ENCODE assay signal across 16 cellular contexts in the genomic region with DNA sequence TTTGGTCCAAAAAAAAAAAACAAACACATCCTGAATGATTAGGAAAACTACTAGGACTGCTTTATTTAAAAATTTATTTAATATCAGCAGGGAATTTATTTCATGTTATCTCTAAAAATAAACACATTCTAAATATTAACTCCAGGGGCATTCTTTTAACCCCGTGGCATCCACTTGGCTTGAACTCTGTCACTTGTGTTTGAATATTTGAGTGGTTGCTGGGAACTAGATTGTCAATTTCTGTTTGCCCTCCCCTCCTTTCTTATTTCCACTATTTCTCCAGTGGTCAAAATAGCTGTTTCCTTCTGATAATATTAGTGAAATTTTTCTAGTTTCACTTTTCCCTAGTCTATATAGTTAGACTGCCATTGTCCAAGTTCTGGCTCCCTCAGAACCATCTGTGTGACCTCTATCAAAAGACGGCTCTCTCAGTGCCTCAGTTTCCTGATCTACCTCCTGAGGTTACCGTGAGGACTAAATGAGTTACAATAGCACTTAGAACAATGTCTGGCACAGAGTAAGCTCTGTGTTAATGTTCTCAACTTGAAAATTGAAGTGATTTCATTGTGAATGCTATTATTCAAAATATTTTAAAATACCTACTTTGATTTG.
A peak's percentile ranks its signal among the peaks of the same experiment; 100 is the strongest.
DNase-seq lines count a peak whose midpoint lies in the region; ATAC-seq, FAIRE-seq and TF ChIP-seq lines count a peak whose summit lies in the region.
"Had no signal": no experiment of that assay in that cellular context is flagged by ENCODE, and none has a peak within 500 bp of the region (broad histone marks: within the 10 kb centered on the region; RNA-seq: fewer than 3 reads in every experiment).

No MANE protein-coding gene starts in this region.

- H3K27ac ChIP-seq in liver (ENCODE audit: low read depth in 1 of 2, low read length in 2 of 2): peak overlapping the region; percentile 36 to 46
- no peak overlapping the region for H3K27ac ChIP-seq in HepG2 (ENCODE audit: extremely low read length, insufficient read depth, low read length)
- H3K27ac ChIP-seq in endothelial cell of umbilical vein (ENCODE audit: insufficient read depth, low read depth, low read length): no peak overlapping the region
- H3K27ac ChIP-seq: A549, BLaER1 had no signal

- H3K9me3 Mint-ChIP-seq in activated naive CD4-positive, alpha-beta T cell treated with anti-CD3 and anti-CD28 coated beads, Interleukin-2, amount 10 ng/mL, durations not matched to agents 7 days and 5 days: no peaks in the 10 kb centered on the region
- H3K9me3 Mint-ChIP-seq: CD8-positive, alpha-beta memory T cell; GM23338; IgD-negative memory B cell had no signal

- H3K9me1 ChIP-seq in endothelial cell of umbilical vein (replicated peaks; ENCODE audit: control insufficient read depth, extremely low read depth, insufficient read depth, low read length): no peaks in the 10 kb centered on the region

- POLR2A ChIA-PET in HepG2 (lab: Yijun Ruan, JAX): no interaction called here
- POLR2A ChIA-PET in endothelial cell of umbilical vein (lab: Charles Lee): no interaction called here

- H3K27me3 ChIP-seq in liver (ENCODE audit: control insufficient read depth in 4 of 4, insufficient read depth in 4 of 4, low read length in 3 of 4): no peaks in the 10 kb centered on the region
- no peaks in the 10 kb centered on the region for H3K27me3 ChIP-seq in HepG2 (ENCODE audit: control insufficient read depth in 1 of 2, insufficient read depth in 2 of 2, low read length in 2 of 2)
- H3K27me3 ChIP-seq in endothelial cell of umbilical vein (ENCODE audit: control insufficient read depth in 2 of 2, insufficient read depth in 2 of 2, low read length in 2 of 2): no peaks in the 10 kb centered on the region
- H3K27me3 ChIP-seq: BLaER1 had no signal

- H3K9ac ChIP-seq in liver (ENCODE audit: low read depth in 1 of 2, low read length in 2 of 2) (no peak overlapping the region), HepG2 (ENCODE audit: insufficient read depth, low read depth, low read length) (no peak overlapping the region), endothelial cell of umbilical vein (replicated peaks; ENCODE audit: extremely low read depth, insufficient read depth, low read length) (no peak overlapping the region)
- H3K9ac ChIP-seq: BLaER1 had no signal

- H3K4me3 ChIP-seq in liver (ENCODE audit: low read depth in 1 of 3, low read length in 3 of 3): no peak overlapping the region
- H3K4me3 ChIP-seq in HepG2 (replicated peaks in 1 of 3; ENCODE audit: insufficient read depth in 1 of 3, low read depth in 2 of 3, low read length in 3 of 3): no peak overlapping the region
- no peak overlapping the region for H3K4me3 ChIP-seq in endothelial cell of umbilical vein (replicated peaks in 1 of 3; ENCODE audit: insufficient read depth in 1 of 3, low read depth in 1 of 3, low read length in 3 of 3)
- H3K4me3 ChIP-seq: A549, BLaER1, GM12878, GM23338 had no signal

- ATAC-seq in HepG2 (no peak), left lobe of liver (peak; percentile 6), HG02571 (IDR thresholded peaks at IDR 0.05; ENCODE audit: unreplicated experiment) (no peak)
- ATAC-seq: A549, GM12878, GM23338 had no signal

- H3K4me1 Mint-ChIP-seq in activated naive CD4-positive, alpha-beta T cell treated with anti-CD3 and anti-CD28 coated beads, Interleukin-2, amount 10 ng/mL, durations not matched to agents 7 days and 5 days: no peaks in the 10 kb centered on the region
- H3K4me1 Mint-ChIP-seq: CD8-positive, alpha-beta memory T cell; IgD-negative memory B cell had no signal

- no peak for TF ChIP-seq EP300 in HepG2 (IDR thresholded peaks at IDR 0.05; ENCODE audit: low read depth in 2 of 2, low read length in 2 of 2)
- TF ChIP-seq EP300 in HepG2 (CRISPR knock-in tag; IDR thresholded peaks at IDR 0.05; ENCODE audit: borderline replicate concordance): no peak

- H3K9me3 ChIP-seq in liver (ENCODE audit: control insufficient read depth in 4 of 4, low read length in 3 of 4) (no peaks in the 10 kb centered on the region), HepG2 (ENCODE audit: low read length) (no peaks in the 10 kb centered on the region), endothelial cell of umbilical vein (replicated peaks; ENCODE audit: control insufficient read depth, insufficient read depth, low read length) (no peaks in the 10 kb centered on the region)
- H3K9me3 ChIP-seq: A549, BLaER1, Caco-2 had no signal

- TF ChIP-seq POLR2A in HepG2 (IDR thresholded peaks at IDR 0.05; ENCODE audit: insufficient read depth in 1 of 2, low read depth in 2 of 2, low read length in 2 of 2) (no peak), endothelial cell of umbilical vein (IDR thresholded peaks at IDR 0.05; ENCODE audit: low read depth, low read length) (no peak)

- WGBS in liver: 35% methylated on average over 3 of the region's 3 CpGs
- 4% methylated on average over 3 of the region's 3 CpGs for WGBS in HepG2 (ENCODE audit: low lambda C conversion rate)

- H3K36me3 ChIP-seq in liver (ENCODE audit: control insufficient read depth in 4 of 4, insufficient read depth in 3 of 4, low read depth in 1 of 4, low read length in 3 of 4) (no peaks in the 10 kb centered on the region), HepG2 (replicated peaks in 1 of 2; ENCODE audit: control insufficient read depth in 1 of 2, insufficient read depth in 2 of 2, low read length in 2 of 2) (no peaks in the 10 kb centered on the region), endothelial cell of umbilical vein (ENCODE audit: control insufficient read depth in 2 of 2, extremely low read depth in 1 of 2, insufficient read depth in 2 of 2, low read length in 2 of 2) (no peaks in the 10 kb centered on the region)
- H3K36me3 ChIP-seq: BLaER1 had no signal

- DNase-seq in HepG2 (ENCODE audit: low spot score): no peak
- peak; percentile 46 for DNase-seq in endothelial cell of umbilical vein (ENCODE audit: low read depth, low spot score)
- no peak for DNase-seq in left lobe of liver (ENCODE audit: low spot score)
- no peak for DNase-seq in activated naive CD4-positive, alpha-beta T cell treated with anti-CD3 and anti-CD28 coated beads, Interleukin-2, amount 10 ng/mL, durations not matched to agents 7 days and 5 days
- no peak for DNase-seq in SW 1271 (lab: John Stamatoyannopoulos, UW)
- DNase-seq: Caco-2; CD8-positive, alpha-beta memory T cell; H7 had no signal

- no peak overlapping the region for H3K4me3 Mint-ChIP-seq in activated naive CD4-positive, alpha-beta T cell treated with anti-CD3 and anti-CD28 coated beads, Interleukin-2, amount 10 ng/mL, durations not matched to agents 7 days and 5 days
- H3K4me3 Mint-ChIP-seq: CD8-positive, alpha-beta memory T cell; GM23338; IgD-negative memory B cell had no signal

- H2AFZ ChIP-seq in HepG2 (ENCODE audit: low read length): no peak overlapping the region
- H2AFZ ChIP-seq in endothelial cell of umbilical vein (ENCODE audit: low read depth, low read length): no peak overlapping the region
- H2AFZ ChIP-seq: GM23338 had no signal

- no peak for FAIRE-seq in HepG2 (lab: Jason Lieb, UNC)
- no peak for FAIRE-seq in endothelial cell of umbilical vein (lab: Jason Lieb, UNC)
- FAIRE-seq: A549, GM12878, GM18507 had no signal

- peaks cover 4 to 24% (median 15%) of the 10 kb centered on the region in 4 donors for H3K4me1 ChIP-seq in liver (ENCODE audit: control insufficient read depth in 4 of 4, insufficient read depth in 4 of 4, low read length in 3 of 4)
- H3K4me1 ChIP-seq in HepG2 (ENCODE audit: insufficient read depth, low read length): no peaks in the 10 kb centered on the region
- no peaks in the 10 kb centered on the region for H3K4me1 ChIP-seq in endothelial cell of umbilical vein (ENCODE audit: control insufficient read depth, extremely low read depth, insufficient read depth, low read length)
- H3K4me1 ChIP-seq: A549, BLaER1, Caco-2 had no signal

- H3K4me2 ChIP-seq in HepG2 (ENCODE audit: low read depth, low read length) (no peak overlapping the region), endothelial cell of umbilical vein (ENCODE audit: insufficient read depth, low read length) (no peak overlapping the region)
- H3K4me2 ChIP-seq: A549, BLaER1, GM23338 had no signal

- H3K79me2 ChIP-seq in HepG2 (ENCODE audit: insufficient read depth, low read length) (no peaks in the 10 kb centered on the region), endothelial cell of umbilical vein (ENCODE audit: control insufficient read depth, insufficient read depth, low read length) (no peaks in the 10 kb centered on the region)

- H3K27ac Mint-ChIP-seq in activated naive CD4-positive, alpha-beta T cell treated with anti-CD3 and anti-CD28 coated beads, Interleukin-2, amount 10 ng/mL, durations not matched to agents 7 days and 5 days: no peak overlapping the region
- H3K27ac Mint-ChIP-seq: CD8-positive, alpha-beta memory T cell; GM23338; IgD-negative memory B cell had no signal

- TF ChIP-seq RAD21 in liver (IDR thresholded peaks at IDR 0.05): no peak
- no peak for TF ChIP-seq RAD21 in HepG2 (CRISPR knock-in tag; IDR thresholded peaks at IDR 0.05)

- intact Hi-C loops in HepG2 (cut with micrococcal nuclease; ENCODE audit: unreplicated experiment): no loop called here
- intact Hi-C loops in endothelial cell of umbilical vein (cut with micrococcal nuclease): no loop called here

- BruUV-seq in HepG2 (replicated peaks; lab: Mats Ljungman, UMichigan) (no TSS peak), endothelial cell of umbilical vein (replicated peaks; lab: Mats Ljungman, UMichigan) (no TSS peak)

- H4K20me1 ChIP-seq in HepG2 (ENCODE audit: insufficient read depth, low read length): no peaks in the 10 kb centered on the region
- no peaks in the 10 kb centered on the region for H4K20me1 ChIP-seq in endothelial cell of umbilical vein (replicated peaks; ENCODE audit: control insufficient read depth, extremely low read depth, insufficient read depth, low read length)
- H4K20me1 ChIP-seq: BLaER1 had no signal

- in situ Hi-C loops in HepG2 (cut with HindIII; ENCODE audit: extremely low pct_ligation_motif_present, low pct_unique_long_range_greater_than_20kb): no loop called here

- dilution Hi-C loops in endothelial cell of umbilical vein (cut with MboI; ENCODE audit: extremely low pct_ligation_motif_present, low sequenced_read_pairs): no loop called here

- H3K27me3 Mint-ChIP-seq in activated naive CD4-positive, alpha-beta T cell treated with anti-CD3 and anti-CD28 coated beads, Interleukin-2, amount 10 ng/mL, durations not matched to agents 7 days and 5 days: no peaks in the 10 kb centered on the region
- H3K27me3 Mint-ChIP-seq: IgD-negative memory B cell had no signal

- CTCF ChIA-PET in HepG2 (lab: Yijun Ruan, JAX; ENCODE audit: low intra/inter-chr PET ratio, low total read pairs): no interaction called here
- CTCF ChIA-PET in endothelial cell of umbilical vein (lab: Charles Lee): no interaction called here
- CTCF ChIA-PET in activated naive CD4-positive, alpha-beta T cell treated with anti-CD3 and anti-CD28 coated beads, Interleukin-2, amount 10 ng/mL, durations not matched to agents 7 days and 5 days (lab: Charles Lee): no interaction called here

- H3K36me3 Mint-ChIP-seq in activated naive CD4-positive, alpha-beta T cell treated with anti-CD3 and anti-CD28 coated beads, Interleukin-2, amount 10 ng/mL, durations not matched to agents 7 days and 5 days: no peaks in the 10 kb centered on the region
- H3K36me3 Mint-ChIP-seq: CD8-positive, alpha-beta memory T cell; IgD-negative memory B cell had no signal

- TF ChIP-seq CTCF in liver (IDR thresholded peaks at IDR 0.05; ENCODE audit: low read depth, low read length, missing input control): no peak
- TF ChIP-seq CTCF in HepG2 (CRISPR knock-in tag; IDR thresholded peaks at IDR 0.05): no peak
- TF ChIP-seq CTCF in endothelial cell of umbilical vein (IDR thresholded peaks at IDR 0.05; ENCODE audit: extremely low read depth in 1 of 2, insufficient read depth in 1 of 2, low read depth in 1 of 2, low read length in 2 of 2): no peak

Comparison
In these comparisons a context has a peak if more than half of its experiments do, and no peak if none do; other contexts are left out.
1. H3K27ac ChIP-seq: peak in liver (2 of 2); none in HepG2 (single experiment) and endothelial cell of umbilical vein (single experiment).